27 cellular contexts compared by ENCODE assay signal in genomic region chr9:118268046-118268445, GRCh38.
"Had no signal": no experiment of that assay in that cellular context is flagged by ENCODE, and none has a peak within 500 bp of the region (broad histone marks: within the 10 kb centered on the region; RNA-seq: fewer than 3 reads in every experiment).

No MANE protein-coding gene starts in this region.

- H3K27me3 ChIP-seq: body of pancreas, breast epithelium, SJCRH30 had no signal

- H3K4me3 ChIP-seq: body of pancreas, breast epithelium, K562, SJCRH30, SK-N-MC had no signal

- H3K27ac ChIP-seq: body of pancreas, breast epithelium, SJCRH30, SK-N-MC, WERI-Rb-1 had no signal

- H3K9me3 ChIP-seq: body of pancreas, breast epithelium, SJCRH30 had no signal

- H3K36me3 ChIP-seq: breast epithelium, SJCRH30, WERI-Rb-1 had no signal

- H3K4me1 ChIP-seq: body of pancreas, breast epithelium had no signal

- DNase-seq: activated CD4-positive, alpha-beta memory T cell treated with anti-CD3 and anti-CD28 coated beads, Interleukin-2, amount 10 ng/mL, durations not matched to agents 7 days and 5 days; activated CD4-positive, alpha-beta T cell treated with anti-CD3 and anti-CD28 coated beads for 1 hour; activated CD4-positive, alpha-beta T cell treated with anti-CD3 and anti-CD28 coated beads for 48 hours; activated CD4-positive, CD25-positive, alpha-beta regulatory T cell; activated CD8-positive, alpha-beta memory T cell treated with anti-CD3 and anti-CD28 coated beads for 24 hours; activated gamma-delta T cell; activated naive CD4-positive, alpha-beta T cell treated with Interleukin-2 at 50 U/mL for 16 hours; activated naive CD8-positive, alpha-beta T cell treated with anti-CD3 and anti-CD28 coated beads, Interleukin-2, amount 10 ng/mL, durations not matched to agents 7 days and 5 days; activated T-cell treated with anti-CD3 and anti-CD28 coated beads, Interleukin-2, amount 50 U/mL, for 1 hour; activated T-cell treated with anti-CD3 and anti-CD28 coated beads, Interleukin-2, amount 50 U/mL, for 72 hours; body of pancreas; cerebellar nuclear complex; IMR-90; NCI-H1092 treated with DMSO at 0.1 percent for 48 hours; NCI-H1694; NCI-H1930; NCI-H2081 treated with DMSO at 0.1 percent for 48 hours; NCI-H446 treated with DMSO at 0.1 percent for 48 hours; NCI-H524; NCI-H774; SHP77; SJCRH30; T1000; WERI-Rb-1 had no signal
